Comparison of ENCODE assay signal across 9 cellular contexts in genomic region chr15:77993374-77993911, GRCh38.
A peak's percentile ranks its signal among the peaks of the same experiment; 100 is the strongest.
DNase-seq lines count a peak whose midpoint lies in the region; ATAC-seq and TF ChIP-seq lines count a peak whose summit lies in the region.
"Had no signal": no experiment of that assay in that cellular context is flagged by ENCODE, and none has a peak within 500 bp of the region (broad histone marks: within the 10 kb centered on the region; RNA-seq: fewer than 3 reads in every experiment).

No MANE protein-coding gene starts in this region.

- H3K36me3 Mint-ChIP-seq in activated CD8-positive, alpha-beta memory T cell treated with anti-CD3 and anti-CD28 coated beads, Interleukin-2, amount 10 ng/mL, durations not matched to agents 7 days and 5 days: peaks cover 8% of the 10 kb centered on the region
- no peaks in the 10 kb centered on the region for H3K36me3 Mint-ChIP-seq in type B pancreatic cell

- 70 to 80% methylated on average over 9 to 12 of the region's 15 CpGs for WGBS in body of pancreas, 2 donors

- H3K27ac ChIP-seq in body of pancreas: peak overlapping the region; percentile 79 to 88 (median 86)

- H3K9me3 Mint-ChIP-seq in activated CD8-positive, alpha-beta memory T cell treated with anti-CD3 and anti-CD28 coated beads, Interleukin-2, amount 10 ng/mL, durations not matched to agents 7 days and 5 days (ENCODE audit: low read depth): no peaks in the 10 kb centered on the region
- H3K9me3 Mint-ChIP-seq in type B pancreatic cell: no peaks in the 10 kb centered on the region

- peaks cover 59% of the 10 kb centered on the region for H3K4me1 ChIP-seq in body of pancreas

- H3K27ac Mint-ChIP-seq in activated CD8-positive, alpha-beta memory T cell treated with anti-CD3 and anti-CD28 coated beads, Interleukin-2, amount 10 ng/mL, durations not matched to agents 7 days and 5 days: peak overlapping the region; percentile 65
- H3K27ac Mint-ChIP-seq in type B pancreatic cell: peak overlapping the region; percentile 48

- no peak for DNase-seq in activated CD8-positive, alpha-beta memory T cell treated with anti-CD3 and anti-CD28 coated beads, Interleukin-2, amount 10 ng/mL, durations not matched to agents 7 days and 5 days
- DNase-seq in activated CD8-positive, alpha-beta memory T cell treated with anti-CD3 and anti-CD28 coated beads, Interleukin-2, amount 50 U/mL, for 48 hours: no peak
- no peak for DNase-seq in body of pancreas
- peak; percentile 88 for DNase-seq in mesenteric fat pad (ENCODE audit: low spot score)
- no peak for DNase-seq in type B pancreatic cell (ENCODE audit: extremely low spot score, unreplicated experiment)
- DNase-seq in NCI-H510A treated with DMSO at 0.1 percent for 48 hours (lab: John Stamatoyannopoulos, UW): no peak
- no peak for DNase-seq in GF-D8 (lab: John Stamatoyannopoulos, UW)
- DNase-seq: NCI-H1105 treated with DMSO at 0.1 percent for 48 hours had no signal

- H3K36me3 ChIP-seq in body of pancreas (replicated peaks in 1 of 2; ENCODE audit: insufficient read depth in 1 of 2, low read depth in 2 of 2): peaks cover 0 to 12% of the 10 kb centered on the region in 2 donors

- no peaks in the 10 kb centered on the region for H3K27me3 ChIP-seq in body of pancreas

- ATAC-seq in activated CD8-positive, alpha-beta memory T cell treated with anti-CD3 and anti-CD28 coated beads, Interleukin-2, amount 10 ng/mL, durations not matched to agents 7 days and 5 days: no peak
- ATAC-seq in body of pancreas (no peak), GM18867 (IDR thresholded peaks at IDR 0.05; ENCODE audit: unreplicated experiment) (no peak)

- TF ChIP-seq CTCF in body of pancreas (IDR thresholded peaks at IDR 0.05): no peak
- no peak for TF ChIP-seq CTCF in type B pancreatic cell (conservative IDR thresholded peaks at IDR 0.05)

- H3K9me3 ChIP-seq in body of pancreas: no peaks in the 10 kb centered on the region

- H3K27me3 Mint-ChIP-seq in activated CD8-positive, alpha-beta memory T cell treated with anti-CD3 and anti-CD28 coated beads, Interleukin-2, amount 10 ng/mL, durations not matched to agents 7 days and 5 days: no peaks in the 10 kb centered on the region
- H3K27me3 Mint-ChIP-seq in type B pancreatic cell: no peaks in the 10 kb centered on the region

- intact Hi-C loops in body of pancreas (cut with DNase I): no loop called here

- no peak overlapping the region for H3K4me3 ChIP-seq in body of pancreas

- no peak overlapping the region for H3K4me3 Mint-ChIP-seq in activated CD8-positive, alpha-beta memory T cell treated with anti-CD3 and anti-CD28 coated beads, Interleukin-2, amount 10 ng/mL, durations not matched to agents 7 days and 5 days
- H3K4me3 Mint-ChIP-seq in type B pancreatic cell: peak overlapping the region; percentile 31

- peaks cover 21% of the 10 kb centered on the region for H3K4me1 Mint-ChIP-seq in activated CD8-positive, alpha-beta memory T cell treated with anti-CD3 and anti-CD28 coated beads, Interleukin-2, amount 10 ng/mL, durations not matched to agents 7 days and 5 days
- peaks cover 12% of the 10 kb centered on the region for H3K4me1 Mint-ChIP-seq in type B pancreatic cell (ENCODE audit: unreplicated experiment)

- no peak for TF ChIP-seq POLR2A in body of pancreas (IDR thresholded peaks at IDR 0.05)

- CTCF ChIA-PET in activated CD8-positive, alpha-beta memory T cell treated with anti-CD3 and anti-CD28 coated beads, Interleukin-2, amount 10 ng/mL, durations not matched to agents 7 days and 5 days (lab: Charles Lee): interaction anchor here (2.0 kb wide), 1 partner anchor 34 kb away, joined by 4 read pairs; no protein-coding TSS in a partner anchor
